ENCODE assay signal across 18 cellular contexts in genomic region chr17:5513610-5514009, GRCh38. TPM values are rescaled to one million over a fixed set of nuclear protein-coding genes. Genes with fewer than 3 reads are reported as not detected.
DNase-seq lines count a peak whose midpoint lies in the region; ATAC-seq, FAIRE-seq and TF ChIP-seq lines count a peak whose summit lies in the region.
"Had no signal": no experiment of that assay in that cellular context is flagged by ENCODE, and none has a peak within 500 bp of the region (broad histone marks: within the 10 kb centered on the region; RNA-seq: fewer than 3 reads in every experiment).

No MANE protein-coding gene starts in this region.

- intact Hi-C loops in mucosa of descending colon (cut with DNase I, micrococcal nuclease): no loop called here

- H3K4me3 Mint-ChIP-seq in activated CD4-positive, alpha-beta T cell treated with anti-CD3 and anti-CD28 coated beads, Interleukin-2, amount 10 ng/mL, durations not matched to agents 7 days and 5 days: no peak overlapping the region
- peak overlapping the region in 1 of 2 donors; percentile 21 for H3K4me3 Mint-ChIP-seq in activated T-cell treated with anti-CD3 and anti-CD28 coated beads, Interleukin-2, amount 50 U/mL, for 72 hours
- peak overlapping the region; percentile 37 for H3K4me3 Mint-ChIP-seq in natural killer cell treated with Interleukin-12 subunit alpha and Interleukin-12 subunit beta and Interleukin-15 and Interleukin-18, amount 100 ng/mL, for 72 hours
- H3K4me3 Mint-ChIP-seq: CD14-positive monocyte, mesothelial cell of epicardium had no signal

- no peak overlapping the region for H3K27ac ChIP-seq in hepatocyte
- H3K27ac ChIP-seq: colonic mucosa had no signal

- H3K4me3 ChIP-seq in mucosa of descending colon: no peak overlapping the region
- no peak overlapping the region for H3K4me3 ChIP-seq in hepatocyte
- H3K4me3 ChIP-seq: colonic mucosa had no signal

- CTCF ChIA-PET in activated CD4-positive, alpha-beta T cell treated with anti-CD3 and anti-CD28 coated beads, Interleukin-2, amount 10 ng/mL, durations not matched to agents 7 days and 5 days (lab: Charles Lee): no interaction called here

- TF ChIP-seq CTCF in mucosa of descending colon (IDR thresholded peaks at IDR 0.05) (no peak), hepatocyte (IDR thresholded peaks at IDR 0.05; ENCODE audit: poor library complexity) (no peak)

- H3K4me1 ChIP-seq in mucosa of descending colon (ENCODE audit: low read depth) (no peaks in the 10 kb centered on the region), hepatocyte (ENCODE audit: insufficient read depth) (no peaks in the 10 kb centered on the region)
- H3K4me1 ChIP-seq: colonic mucosa had no signal

- H4K20me1 ChIP-seq in hepatocyte (ENCODE audit: insufficient read depth, poor library complexity, severe bottlenecking): no peaks in the 10 kb centered on the region

- H3K9me3 ChIP-seq in mucosa of descending colon (no peaks in the 10 kb centered on the region), hepatocyte (ENCODE audit: low read depth) (no peaks in the 10 kb centered on the region)
- H3K9me3 ChIP-seq: colonic mucosa had no signal

- FAIRE-seq in GM19239 (lab: Jason Lieb, UNC): no peak

- H3K4me1 Mint-ChIP-seq in activated CD4-positive, alpha-beta T cell treated with anti-CD3 and anti-CD28 coated beads, Interleukin-2, amount 10 ng/mL, durations not matched to agents 7 days and 5 days: peaks cover 32% of the 10 kb centered on the region
- H3K4me1 Mint-ChIP-seq in activated T-cell treated with anti-CD3 and anti-CD28 coated beads, Interleukin-2, amount 50 U/mL, for 72 hours (ENCODE audit: low read depth): peaks cover 22% of the 10 kb centered on the region
- peaks cover 27 to 34% of the 10 kb centered on the region in 2 donors for H3K4me1 Mint-ChIP-seq in natural killer cell treated with Interleukin-12 subunit alpha and Interleukin-12 subunit beta and Interleukin-15 and Interleukin-18, amount 100 ng/mL, for 72 hours (ENCODE audit: low read depth in 2 of 2)

- H3K27ac Mint-ChIP-seq in activated CD4-positive, alpha-beta T cell treated with anti-CD3 and anti-CD28 coated beads, Interleukin-2, amount 10 ng/mL, durations not matched to agents 7 days and 5 days: peak overlapping the region; percentile 66
- H3K27ac Mint-ChIP-seq in activated T-cell treated with anti-CD3 and anti-CD28 coated beads, Interleukin-2, amount 50 U/mL, for 72 hours: peak overlapping the region; percentile 59
- H3K27ac Mint-ChIP-seq in natural killer cell treated with Interleukin-12 subunit alpha and Interleukin-12 subunit beta and Interleukin-15 and Interleukin-18, amount 100 ng/mL, for 72 hours: peak overlapping the region in 1 of 2 donors; percentile 58
- H3K27ac Mint-ChIP-seq: mesothelial cell of epicardium had no signal

- H3K27me3 ChIP-seq in hepatocyte: no peaks in the 10 kb centered on the region
- H3K27me3 ChIP-seq: colonic mucosa had no signal

- no peak overlapping the region for H3K4me2 ChIP-seq in hepatocyte

- DNase-seq in activated CD4-positive, alpha-beta T cell treated with anti-CD3 and anti-CD28 coated beads, Interleukin-2, amount 10 ng/mL, durations not matched to agents 7 days and 5 days: peak; percentile 56
- DNase-seq in activated CD4-positive, alpha-beta T cell treated with anti-CD3 and anti-CD28 coated beads, Interleukin-2, amount 50 U/mL, for 4 hours: no peak
- DNase-seq in M059J (ENCODE audit: low read depth) (peak; percentile 32), mucosa of descending colon (no peak), GM19239 (ENCODE audit: insufficient read length, low spot score) (no peak), hepatocyte (ENCODE audit: low spot score) (no peak)
- DNase-seq in activated T-cell treated with anti-CD3 and anti-CD28 coated beads, Interleukin-2, amount 50 U/mL, for 72 hours: no peak
- DNase-seq in natural killer cell treated with Interleukin-12 subunit alpha and Interleukin-12 subunit beta and Interleukin-15 and Interleukin-18, amount 100 ng/mL, for 72 hours (ENCODE audit: low spot score): no peak
- DNase-seq: activated CD4-positive, alpha-beta T cell treated with anti-CD3 and anti-CD28 coated beads for 48 hours; activated effector memory CD4-positive, alpha-beta T cell treated with Interleukin-2 at 50 U/mL for 16 hours; colonic mucosa; NCI-H2107; NCI-H524; retina; stimulated activated CD4-positive, alpha-beta T cell treated with anti-CD3 and anti-CD28 coated beads, Interleukin-15, amount 100 ng/mL, for 24 hours; stimulated activated naive CD4-positive, alpha-beta T cell treated with Interleukin-2 at 50 U/mL for 16 hours had no signal

- no peaks in the 10 kb centered on the region for H3K79me2 ChIP-seq in hepatocyte

- H2AFZ ChIP-seq in hepatocyte: no peak overlapping the region

- H3K36me3 ChIP-seq in mucosa of descending colon (ENCODE audit: low read depth) (no peaks in the 10 kb centered on the region), hepatocyte (replicated peaks; ENCODE audit: insufficient read depth, low read depth) (no peaks in the 10 kb centered on the region)
- H3K36me3 ChIP-seq: colonic mucosa had no signal

- peak; percentile 58 to 74 for ATAC-seq in activated T-cell treated with anti-CD3 and anti-CD28 coated beads, Interleukin-2, amount 50 U/mL, for 72 hours (replicated peaks in 1 of 2)
- peak; percentile 80 to 88 for ATAC-seq in natural killer cell treated with Interleukin-12 subunit alpha and Interleukin-12 subunit beta and Interleukin-15 and Interleukin-18, amount 100 ng/mL, for 72 hours
- no peak for ATAC-seq in mucosa of descending colon

- no peaks in the 10 kb centered on the region for H3K9me3 Mint-ChIP-seq in activated CD4-positive, alpha-beta T cell treated with anti-CD3 and anti-CD28 coated beads, Interleukin-2, amount 10 ng/mL, durations not matched to agents 7 days and 5 days
- no peaks in the 10 kb centered on the region for H3K9me3 Mint-ChIP-seq in activated T-cell treated with anti-CD3 and anti-CD28 coated beads, Interleukin-2, amount 50 U/mL, for 72 hours
- peaks cover 5% of the 10 kb centered on the region for H3K9me3 Mint-ChIP-seq in natural killer cell treated with Interleukin-12 subunit alpha and Interleukin-12 subunit beta and Interleukin-15 and Interleukin-18, amount 100 ng/mL, for 72 hours
- H3K9me3 Mint-ChIP-seq: mesothelial cell of epicardium had no signal

- WGBS in hepatocyte (ENCODE audit: low lambda C conversion rate, missing lambda C conversion rate): 71% methylated on average over 7 of the region's 7 CpGs

- H3K9me2 ChIP-seq in hepatocyte (replicated peaks; ENCODE audit: insufficient read depth): no peaks in the 10 kb centered on the region

- no peaks in the 10 kb centered on the region for H3K27me3 Mint-ChIP-seq in activated CD4-positive, alpha-beta T cell treated with anti-CD3 and anti-CD28 coated beads, Interleukin-2, amount 10 ng/mL, durations not matched to agents 7 days and 5 days
- no peaks in the 10 kb centered on the region for H3K27me3 Mint-ChIP-seq in activated T-cell treated with anti-CD3 and anti-CD28 coated beads, Interleukin-2, amount 50 U/mL, for 72 hours (ENCODE audit: low read depth)
- no peaks in the 10 kb centered on the region for H3K27me3 Mint-ChIP-seq in natural killer cell treated with Interleukin-12 subunit alpha and Interleukin-12 subunit beta and Interleukin-15 and Interleukin-18, amount 100 ng/mL, for 72 hours

- POLR2A ChIA-PET in activated CD4-positive, alpha-beta T cell treated with anti-CD3 and anti-CD28 coated beads, Interleukin-2, amount 10 ng/mL, durations not matched to agents 7 days and 5 days (lab: Charles Lee): no interaction called here

- H3K36me3 Mint-ChIP-seq in activated CD4-positive, alpha-beta T cell treated with anti-CD3 and anti-CD28 coated beads, Interleukin-2, amount 10 ng/mL, durations not matched to agents 7 days and 5 days (ENCODE audit: low read depth): peaks cover 77% of the 10 kb centered on the region
- H3K36me3 Mint-ChIP-seq in activated T-cell treated with anti-CD3 and anti-CD28 coated beads, Interleukin-2, amount 50 U/mL, for 72 hours (ENCODE audit: insufficient read depth in 2 of 2): peaks cover 4 to 7% of the 10 kb centered on the region in 2 donors
- H3K36me3 Mint-ChIP-seq in natural killer cell treated with Interleukin-12 subunit alpha and Interleukin-12 subunit beta and Interleukin-15 and Interleukin-18, amount 100 ng/mL, for 72 hours: peaks cover 7% of the 10 kb centered on the region
- H3K36me3 Mint-ChIP-seq: mesothelial cell of epicardium had no signal

RNA-seq across cellular contexts. Expression of gene MIS12, which starts 27.2 kb away (rescaled TPM):
- 10 to 100 TPM; 33.1 to 39.8 TPM for total RNA-seq in activated CD4-positive, alpha-beta T cell treated with anti-CD3 and anti-CD28 coated beads, Interleukin-2, amount 10 ng/mL, durations not matched to agents 7 days and 5 days
- 32.6 and 35.6 TPM in 2 replicates for total RNA-seq in M059J (2014; rRNA removed; shearing (Covaris generic))
- 10 to 100 TPM; 38.6 to 39.6 TPM for total RNA-seq in activated T-cell treated with anti-CD3 and anti-CD28 coated beads, Interleukin-2, amount 50 U/mL, for 72 hours
- total RNA-seq in natural killer cell treated with Interleukin-12 subunit alpha and Interleukin-12 subunit beta and Interleukin-15 and Interleukin-18, amount 100 ng/mL, for 72 hours: 10 to 100 TPM; 40.7 to 40.9 TPM
- 10 to 100 TPM; 10.2 to 14.3 (median 12.0) TPM for total RNA-seq in mucosa of descending colon
- total RNA-seq in hepatocyte: 25.7 and 33.0 TPM in 2 replicates
- polyA plus RNA-seq in hepatocyte: 19.6 and 20.8 TPM in 2 replicates

RNA-seq across cellular contexts. Expression of gene DERL2, which starts 27.6 kb away (rescaled TPM):
- 10 to 100 TPM; 70.3 to 85.1 TPM for total RNA-seq in activated CD4-positive, alpha-beta T cell treated with anti-CD3 and anti-CD28 coated beads, Interleukin-2, amount 10 ng/mL, durations not matched to agents 7 days and 5 days
- total RNA-seq in M059J (2014; rRNA removed; shearing (Covaris generic)): 75.0 and 77.8 TPM in 2 replicates
- total RNA-seq in activated T-cell treated with anti-CD3 and anti-CD28 coated beads, Interleukin-2, amount 50 U/mL, for 72 hours: 10 to 100 TPM; 71.5 to 87.3 TPM
- 100 to 1,000 TPM; 102 to 128 TPM for total RNA-seq in natural killer cell treated with Interleukin-12 subunit alpha and Interleukin-12 subunit beta and Interleukin-15 and Interleukin-18, amount 100 ng/mL, for 72 hours
- total RNA-seq in mucosa of descending colon (10 to 100 TPM; 43.9 to 58.5 (median 58.3) TPM), hepatocyte (54.3 TPM in 2 replicates)
- polyA plus RNA-seq in hepatocyte: 134 and 136 TPM in 2 replicates

RNA-seq across cellular contexts. Expression of gene DHX33, which starts 44.8 kb away (rescaled TPM):
- 10 to 100 TPM; 14.3 to 18.5 TPM for total RNA-seq in activated CD4-positive, alpha-beta T cell treated with anti-CD3 and anti-CD28 coated beads, Interleukin-2, amount 10 ng/mL, durations not matched to agents 7 days and 5 days
- total RNA-seq in M059J (2014; rRNA removed; shearing (Covaris generic)): 7.4 and 8.8 TPM in 2 replicates
- total RNA-seq in activated T-cell treated with anti-CD3 and anti-CD28 coated beads, Interleukin-2, amount 50 U/mL, for 72 hours: 10 to 100 TPM; 20.6 to 26.4 TPM
- total RNA-seq in natural killer cell treated with Interleukin-12 subunit alpha and Interleukin-12 subunit beta and Interleukin-15 and Interleukin-18, amount 100 ng/mL, for 72 hours: 10 to 100 TPM; 26.5 to 57.0 TPM
- total RNA-seq in mucosa of descending colon (10 to 100 TPM in 1 of 3 donors, 1 to 10 TPM in 2; 9.4 to 12.7 (median 9.7) TPM), hepatocyte (7.8 and 9.6 TPM in 2 replicates)
- polyA plus RNA-seq in hepatocyte: 2.2 and 2.3 TPM in 2 replicates

Comparison
In these comparisons a context has a peak if more than half of its experiments do, and no peak if none do; other contexts are left out.
1. DNase-seq: peak in activated CD4-positive, alpha-beta T cell treated with anti-CD3 and anti-CD28 coated beads, Interleukin-2, amount 10 ng/mL, durations not matched to agents 7 days and 5 days (single experiment) and M059J (single experiment); none in activated CD4-positive, alpha-beta T cell treated with anti-CD3 and anti-CD28 coated beads, Interleukin-2, amount 50 U/mL, for 4 hours (0 of 2), activated T-cell treated with anti-CD3 and anti-CD28 coated beads, Interleukin-2, amount 50 U/mL, for 72 hours (0 of 2), natural killer cell treated with Interleukin-12 subunit alpha and Interleukin-12 subunit beta and Interleukin-15 and Interleukin-18, amount 100 ng/mL, for 72 hours (single experiment), mucosa of descending colon (0 of 3), GM19239 (single experiment) and hepatocyte (single experiment).